Comparison of ENCODE assay signal across 8 cellular contexts in the genomic region with DNA sequence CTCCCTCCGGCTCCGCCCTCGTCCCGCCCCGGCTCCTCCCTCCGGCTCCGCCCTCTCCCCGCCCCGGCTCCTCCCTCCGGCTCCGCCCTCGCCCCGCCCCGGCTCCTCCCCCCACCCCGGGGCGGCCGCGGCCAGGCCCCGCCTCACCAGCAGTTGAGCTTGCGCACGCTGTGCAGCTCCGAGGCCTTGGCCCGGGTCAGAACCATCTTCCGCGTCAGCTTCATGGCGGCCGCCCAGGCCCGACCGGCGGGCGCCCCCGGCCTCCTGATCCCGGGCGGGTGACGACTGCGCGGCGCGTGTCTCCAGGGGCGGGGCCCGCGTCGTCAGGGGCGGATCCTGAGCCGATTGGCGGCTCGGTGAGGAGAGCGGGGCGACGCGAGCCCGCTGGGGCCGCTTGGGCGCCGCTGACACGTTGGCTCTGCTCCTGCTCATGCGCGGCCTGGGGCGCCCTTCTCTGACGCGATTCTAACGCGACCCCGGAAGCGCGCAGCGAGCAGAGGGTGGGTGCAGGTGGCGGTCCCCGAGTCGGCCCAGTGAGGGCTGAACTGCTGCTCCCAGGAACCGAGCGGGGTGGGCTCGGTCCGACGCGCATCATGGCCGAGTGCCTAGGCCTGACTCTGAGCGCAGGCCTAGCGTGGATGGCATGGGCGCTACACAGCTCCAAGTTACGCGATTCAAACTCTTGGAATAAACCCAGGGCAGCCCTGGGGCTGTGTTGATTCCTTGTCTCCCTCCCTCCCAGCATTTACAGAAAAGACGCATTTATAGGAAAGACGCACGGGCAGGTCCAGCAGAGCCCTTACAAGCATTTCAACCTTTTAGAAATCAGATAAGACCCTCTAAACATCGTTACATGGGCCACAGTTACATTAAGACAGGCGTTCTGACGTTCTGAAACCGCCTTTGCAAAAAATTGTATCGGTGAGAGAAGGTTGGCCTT. TPM values are rescaled to one million over a fixed set of nuclear protein-coding genes. Genes with fewer than 3 reads are reported as not detected.
DNase-seq lines count a peak whose midpoint lies in the region; ATAC-seq and TF ChIP-seq lines count a peak whose summit lies in the region.

A gene (minus strand): TSS at position 420 of the 940 bp plus-strand sequence. CDS start 196 bp downstream, at position 224.

- no peaks in the 10 kb centered on the region for H3K36me3 Mint-ChIP-seq in IgD-negative memory B cell

- H3K9me3 ChIP-seq in mononuclear cell (ENCODE audit: low read depth, low read length): no peaks in the 10 kb centered on the region

- H3K27me3 ChIP-seq in mononuclear cell (ENCODE audit: insufficient read depth, low read length): no peaks in the 10 kb centered on the region

- H3K4me1 Mint-ChIP-seq in IgD-negative memory B cell: peaks cover 10 to 17% (median 13%) of the 10 kb centered on the region in 3 donors

- no peaks in the 10 kb centered on the region for H3K27me3 Mint-ChIP-seq in IgD-negative memory B cell

- DNase-seq in DMS114 treated with DMSO at 0.1 percent for 48 hours (lab: John Stamatoyannopoulos, UW; ENCODE audit: unreplicated experiment) (peak; percentile 76), OCI-M1 (lab: John Stamatoyannopoulos, UW) (peak; percentile 99), activated T-cell treated with anti-CD3 and anti-CD28 coated beads for 24 hours (ENCODE audit: low read depth) (peak; percentile 94), epithelial cell of esophagus (ENCODE audit: low read depth) (peak; percentile 96)
- peak; percentile 91 to 93 for DNase-seq in stimulated activated CD8-positive, alpha-beta memory T cell treated with anti-CD3 and anti-CD28 coated beads, Interleukin-2, amount 100 ng/mL, for 48 hours (ENCODE audit: low read depth in 2 of 2)

- H3K4me1 ChIP-seq in mononuclear cell (ENCODE audit: insufficient read depth, low read length): peaks cover 18% of the 10 kb centered on the region

- H3K4me3 ChIP-seq in epithelial cell of esophagus (ENCODE audit: low read length) (peak within 1 kb of the TSS; percentile 86), mononuclear cell (ENCODE audit: low read length) (peak within 1 kb of the TSS; percentile 93)

- peak within 1 kb of the TSS; percentile 87 to 99 (median 94) for H3K4me3 Mint-ChIP-seq in IgD-negative memory B cell

- H3K27ac Mint-ChIP-seq in IgD-negative memory B cell: peak within 1 kb of the TSS; percentile 98 to 100 (median 98)

- TF ChIP-seq CTCF in epithelial cell of esophagus (IDR thresholded peaks at IDR 0.05; ENCODE audit: insufficient read depth, low read depth, low read length, missing control alignments): no peak

- no peaks in the 10 kb centered on the region for H3K9me3 Mint-ChIP-seq in IgD-negative memory B cell

- ATAC-seq in GM21576 (IDR thresholded peaks at IDR 0.05; ENCODE audit: unreplicated experiment): peak; percentile 87

RNA-seq across cellular contexts. Expression of the gene that starts here (rescaled TPM):
- 36.4 TPM for polyA plus RNA-seq in IgD-negative memory B cell
- total RNA-seq in mononuclear cell: 17.6 TPM

Comparison
In these comparisons a context has a peak if more than half of its experiments do, and no peak if none do; other contexts are left out.
1. Peak in every context shown above with its lines: DNase-seq, ATAC-seq and H3K4me3 ChIP-seq.